1 cellular context compared by ENCODE assay signal in the genomic region with DNA sequence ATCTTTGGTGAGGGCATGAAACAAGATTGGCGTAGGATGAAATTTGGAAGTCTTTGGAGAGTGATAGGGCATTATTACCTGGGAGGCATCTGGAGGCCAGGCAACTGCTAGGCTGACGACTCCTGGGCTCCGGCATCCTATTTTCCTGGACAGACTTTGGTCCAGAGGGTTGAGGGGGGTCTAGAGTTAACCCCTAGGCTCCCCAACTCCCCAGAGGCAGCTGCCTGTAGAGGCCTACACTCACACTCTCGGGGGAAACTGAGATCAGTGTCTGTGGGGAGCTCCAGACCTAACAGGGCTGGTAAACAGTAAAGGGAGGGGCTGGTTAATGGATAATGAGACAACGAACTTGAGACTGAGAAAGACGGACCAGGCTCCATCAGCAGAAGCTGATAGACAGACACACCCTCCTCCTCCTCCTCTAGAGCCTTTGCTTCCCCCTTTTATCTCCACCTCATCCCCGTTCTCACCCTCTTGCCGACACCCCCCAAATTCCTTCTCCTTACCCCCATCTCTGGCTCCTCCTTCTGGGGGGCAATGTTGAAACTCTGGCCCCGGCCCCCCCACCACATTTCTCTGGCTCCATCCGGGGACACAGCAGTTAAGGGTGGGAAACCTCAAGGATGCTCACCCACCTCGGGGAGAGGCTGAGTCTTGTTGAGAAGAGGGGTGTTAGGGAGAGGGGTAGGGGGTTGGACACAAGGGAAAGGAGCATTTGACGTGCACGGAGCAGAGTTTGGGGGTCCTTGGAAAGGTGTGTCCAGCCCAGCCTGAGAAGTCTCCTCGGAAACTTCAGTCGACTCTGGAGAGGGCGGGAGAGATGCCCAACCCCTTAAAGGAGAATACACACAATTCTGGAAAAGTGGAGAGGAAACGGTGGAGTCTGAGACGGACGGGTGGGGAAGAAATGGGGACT.
TF ChIP-seq lines count a peak whose summit lies in the region.

A gene with protein sequence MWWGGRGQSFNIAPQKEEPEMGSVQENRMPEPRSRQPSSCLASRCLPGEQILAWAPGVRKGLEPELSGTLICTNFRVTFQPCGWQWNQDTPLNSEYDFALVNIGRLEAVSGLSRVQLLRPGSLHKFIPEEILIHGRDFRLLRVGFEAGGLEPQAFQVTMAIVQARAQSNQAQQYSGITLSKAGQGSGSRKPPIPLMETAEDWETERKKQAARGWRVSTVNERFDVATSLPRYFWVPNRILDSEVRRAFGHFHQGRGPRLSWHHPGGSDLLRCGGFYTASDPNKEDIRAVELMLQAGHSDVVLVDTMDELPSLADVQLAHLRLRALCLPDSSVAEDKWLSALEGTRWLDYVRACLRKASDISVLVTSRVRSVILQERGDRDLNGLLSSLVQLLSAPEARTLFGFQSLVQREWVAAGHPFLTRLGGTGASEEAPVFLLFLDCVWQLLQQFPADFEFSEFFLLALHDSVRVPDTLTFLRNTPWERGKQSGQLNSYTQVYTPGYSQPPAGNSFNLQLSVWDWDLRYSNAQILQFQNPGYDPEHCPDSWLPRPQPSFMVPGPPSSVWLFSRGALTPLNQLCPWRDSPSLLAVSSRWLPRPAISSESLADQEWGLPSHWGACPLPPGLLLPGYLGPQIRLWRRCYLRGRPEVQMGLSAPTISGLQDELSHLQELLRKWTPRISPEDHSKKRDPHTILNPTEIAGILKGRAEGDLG (minus strand): TSS at position 804 of the 916 bp plus-strand sequence. CDS start 232 bp downstream, at position 572.

TF ChIP-seq in HepG2, 621 proteins besides CTCF, POLR2A, EP300 and RAD21 (continues in another document):
- peak; percentile 55; the same call in 1 of the 2 replicates for TF ChIP-seq ZNF652 (CRISPR knock-in tag; IDR thresholded peaks at IDR 0.05; ENCODE audit: borderline replicate concordance, low read depth)
- no peak for TF ChIP-seq ZNF207 (IDR thresholded peaks at IDR 0.05; ENCODE audit: borderline replicate concordance)
- no peak for TF ChIP-seq ZKSCAN1 (IDR thresholded peaks at IDR 0.05; ENCODE audit: low read length)
- no peak for TF ChIP-seq ZSCAN25 (CRISPR knock-in tag; IDR thresholded peaks at IDR 0.05)
- peak; percentile 24; the same call in 1 of the 2 replicates for TF ChIP-seq MED1 (CRISPR knock-in tag; IDR thresholded peaks at IDR 0.05)
- TF ChIP-seq FOXA1 (IDR thresholded peaks at IDR 0.05), result no peak
- TF ChIP-seq FOXA1 (CRISPR knock-in tag; IDR thresholded peaks at IDR 0.05), result no peak
- TF ChIP-seq SRSF9 (IDR thresholded peaks at IDR 0.05; ENCODE audit: borderline replicate concordance, insufficient read depth, low read depth, low read length, poor library complexity, severe bottlenecking), result no peak
- TF ChIP-seq ZNF460 (CRISPR knock-in tag; IDR thresholded peaks at IDR 0.05; ENCODE audit: borderline replicate concordance), result no peak
- TF ChIP-seq, protein P1, sequence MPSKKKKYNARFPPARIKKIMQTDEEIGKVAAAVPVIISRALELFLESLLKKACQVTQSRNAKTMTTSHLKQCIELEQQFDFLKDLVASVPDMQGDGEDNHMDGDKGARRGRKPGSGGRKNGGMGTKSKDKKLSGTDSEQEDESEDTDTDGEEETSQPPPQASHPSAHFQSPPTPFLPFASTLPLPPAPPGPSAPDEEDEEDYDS (CRISPR knock-in tag; IDR thresholded peaks at IDR 0.05), result no peak
- no peak for TF ChIP-seq ZNF768 (CRISPR knock-in tag; IDR thresholded peaks at IDR 0.05)
- no peak for TF ChIP-seq U2AF1 (optimal IDR thresholded peaks at IDR 0.05; ENCODE audit: low read depth, low read length)
- no peak for TF ChIP-seq HOXA5 (CRISPR knock-in tag; IDR thresholded peaks at IDR 0.05)
- peak; percentile 21; the same call in 1 of the 2 replicates for TF ChIP-seq POLR2AphosphoS5 (IDR thresholded peaks at IDR 0.05; ENCODE audit: low read depth, low read length)
- TF ChIP-seq, protein P2, sequence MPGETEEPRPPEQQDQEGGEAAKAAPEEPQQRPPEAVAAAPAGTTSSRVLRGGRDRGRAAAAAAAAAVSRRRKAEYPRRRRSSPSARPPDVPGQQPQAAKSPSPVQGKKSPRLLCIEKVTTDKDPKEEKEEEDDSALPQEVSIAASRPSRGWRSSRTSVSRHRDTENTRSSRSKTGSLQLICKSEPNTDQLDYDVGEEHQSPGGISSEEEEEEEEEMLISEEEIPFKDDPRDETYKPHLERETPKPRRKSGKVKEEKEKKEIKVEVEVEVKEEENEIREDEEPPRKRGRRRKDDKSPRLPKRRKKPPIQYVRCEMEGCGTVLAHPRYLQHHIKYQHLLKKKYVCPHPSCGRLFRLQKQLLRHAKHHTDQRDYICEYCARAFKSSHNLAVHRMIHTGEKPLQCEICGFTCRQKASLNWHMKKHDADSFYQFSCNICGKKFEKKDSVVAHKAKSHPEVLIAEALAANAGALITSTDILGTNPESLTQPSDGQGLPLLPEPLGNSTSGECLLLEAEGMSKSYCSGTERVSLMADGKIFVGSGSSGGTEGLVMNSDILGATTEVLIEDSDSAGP (CRISPR knock-in tag; IDR thresholded peaks at IDR 0.05; ENCODE audit: borderline replicate concordance), result peak; percentile 74; the same call in 1 of the 2 replicates
- TF ChIP-seq ARID2 (CRISPR knock-in tag; IDR thresholded peaks at IDR 0.05; ENCODE audit: borderline replicate concordance), result no peak
- TF ChIP-seq RELA (CRISPR knock-in tag; IDR thresholded peaks at IDR 0.05), result no peak
- TF ChIP-seq, protein P3, sequence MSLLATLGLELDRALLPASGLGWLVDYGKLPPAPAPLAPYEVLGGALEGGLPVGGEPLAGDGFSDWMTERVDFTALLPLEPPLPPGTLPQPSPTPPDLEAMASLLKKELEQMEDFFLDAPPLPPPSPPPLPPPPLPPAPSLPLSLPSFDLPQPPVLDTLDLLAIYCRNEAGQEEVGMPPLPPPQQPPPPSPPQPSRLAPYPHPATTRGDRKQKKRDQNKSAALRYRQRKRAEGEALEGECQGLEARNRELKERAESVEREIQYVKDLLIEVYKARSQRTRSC (CRISPR knock-in tag; IDR thresholded peaks at IDR 0.05; ENCODE audit: low read depth), result no peak
- peak; percentile 34; the same call in 1 of the 2 replicates for TF ChIP-seq FOXA3 (CRISPR knock-in tag; IDR thresholded peaks at IDR 0.05)
- peak; percentile 12 for TF ChIP-seq PCBP2 (optimal IDR thresholded peaks at IDR 0.05; ENCODE audit: low read depth, low read length, poor library complexity, severe bottlenecking)
- TF ChIP-seq ZNF577 (CRISPR knock-in tag; IDR thresholded peaks at IDR 0.05; ENCODE audit: borderline replicate concordance, low read depth), result no peak
- TF ChIP-seq FOXP1 (IDR thresholded peaks at IDR 0.05), result no peak
- peak; percentile 41; the same call in 1 of the 2 replicates for TF ChIP-seq FOXP1 (CRISPR knock-in tag; IDR thresholded peaks at IDR 0.05)
- 0 out of 2 replicates have a peak, but pooled peaks have one; percentile 28 for TF ChIP-seq ZNF501 (CRISPR knock-in tag; IDR thresholded peaks at IDR 0.05)
- no peak for TF ChIP-seq TARDBP (CRISPR knock-in tag; IDR thresholded peaks at IDR 0.05)
- TF ChIP-seq ZNF572 (CRISPR knock-in tag; IDR thresholded peaks at IDR 0.05), result no peak
- no peak for TF ChIP-seq CBX5 (CRISPR knock-in tag; IDR thresholded peaks at IDR 0.05; ENCODE audit: borderline replicate concordance)
- no peak for TF ChIP-seq ZNF563 (CRISPR knock-in tag; IDR thresholded peaks at IDR 0.05)
- TF ChIP-seq, protein P4, sequence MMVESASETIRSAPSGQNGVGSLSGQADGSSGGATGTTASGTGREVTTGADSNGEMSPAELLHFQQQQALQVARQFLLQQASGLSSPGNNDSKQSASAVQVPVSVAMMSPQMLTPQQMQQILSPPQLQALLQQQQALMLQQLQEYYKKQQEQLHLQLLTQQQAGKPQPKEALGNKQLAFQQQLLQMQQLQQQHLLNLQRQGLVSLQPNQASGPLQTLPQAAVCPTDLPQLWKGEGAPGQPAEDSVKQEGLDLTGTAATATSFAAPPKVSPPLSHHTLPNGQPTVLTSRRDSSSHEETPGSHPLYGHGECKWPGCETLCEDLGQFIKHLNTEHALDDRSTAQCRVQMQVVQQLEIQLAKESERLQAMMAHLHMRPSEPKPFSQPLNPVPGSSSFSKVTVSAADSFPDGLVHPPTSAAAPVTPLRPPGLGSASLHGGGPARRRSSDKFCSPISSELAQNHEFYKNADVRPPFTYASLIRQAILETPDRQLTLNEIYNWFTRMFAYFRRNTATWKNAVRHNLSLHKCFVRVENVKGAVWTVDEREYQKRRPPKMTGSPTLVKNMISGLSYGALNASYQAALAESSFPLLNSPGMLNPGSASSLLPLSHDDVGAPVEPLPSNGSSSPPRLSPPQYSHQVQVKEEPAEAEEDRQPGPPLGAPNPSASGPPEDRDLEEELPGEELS (CRISPR knock-in tag; IDR thresholded peaks at IDR 0.05), result peak; percentile 40
- TF ChIP-seq, protein P5, sequence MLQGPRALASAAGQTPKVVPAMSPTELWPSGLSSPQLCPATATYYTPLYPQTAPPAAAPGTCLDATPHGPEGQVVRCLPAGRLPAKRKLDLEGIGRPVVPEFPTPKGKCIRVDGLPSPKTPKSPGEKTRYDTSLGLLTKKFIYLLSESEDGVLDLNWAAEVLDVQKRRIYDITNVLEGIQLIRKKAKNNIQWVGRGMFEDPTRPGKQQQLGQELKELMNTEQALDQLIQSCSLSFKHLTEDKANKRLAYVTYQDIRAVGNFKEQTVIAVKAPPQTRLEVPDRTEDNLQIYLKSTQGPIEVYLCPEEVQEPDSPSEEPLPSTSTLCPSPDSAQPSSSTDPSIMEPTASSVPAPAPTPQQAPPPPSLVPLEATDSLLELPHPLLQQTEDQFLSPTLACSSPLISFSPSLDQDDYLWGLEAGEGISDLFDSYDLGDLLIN (CRISPR knock-in tag; IDR thresholded peaks at IDR 0.05; ENCODE audit: borderline replicate concordance), result no peak
- TF ChIP-seq, protein P6, sequence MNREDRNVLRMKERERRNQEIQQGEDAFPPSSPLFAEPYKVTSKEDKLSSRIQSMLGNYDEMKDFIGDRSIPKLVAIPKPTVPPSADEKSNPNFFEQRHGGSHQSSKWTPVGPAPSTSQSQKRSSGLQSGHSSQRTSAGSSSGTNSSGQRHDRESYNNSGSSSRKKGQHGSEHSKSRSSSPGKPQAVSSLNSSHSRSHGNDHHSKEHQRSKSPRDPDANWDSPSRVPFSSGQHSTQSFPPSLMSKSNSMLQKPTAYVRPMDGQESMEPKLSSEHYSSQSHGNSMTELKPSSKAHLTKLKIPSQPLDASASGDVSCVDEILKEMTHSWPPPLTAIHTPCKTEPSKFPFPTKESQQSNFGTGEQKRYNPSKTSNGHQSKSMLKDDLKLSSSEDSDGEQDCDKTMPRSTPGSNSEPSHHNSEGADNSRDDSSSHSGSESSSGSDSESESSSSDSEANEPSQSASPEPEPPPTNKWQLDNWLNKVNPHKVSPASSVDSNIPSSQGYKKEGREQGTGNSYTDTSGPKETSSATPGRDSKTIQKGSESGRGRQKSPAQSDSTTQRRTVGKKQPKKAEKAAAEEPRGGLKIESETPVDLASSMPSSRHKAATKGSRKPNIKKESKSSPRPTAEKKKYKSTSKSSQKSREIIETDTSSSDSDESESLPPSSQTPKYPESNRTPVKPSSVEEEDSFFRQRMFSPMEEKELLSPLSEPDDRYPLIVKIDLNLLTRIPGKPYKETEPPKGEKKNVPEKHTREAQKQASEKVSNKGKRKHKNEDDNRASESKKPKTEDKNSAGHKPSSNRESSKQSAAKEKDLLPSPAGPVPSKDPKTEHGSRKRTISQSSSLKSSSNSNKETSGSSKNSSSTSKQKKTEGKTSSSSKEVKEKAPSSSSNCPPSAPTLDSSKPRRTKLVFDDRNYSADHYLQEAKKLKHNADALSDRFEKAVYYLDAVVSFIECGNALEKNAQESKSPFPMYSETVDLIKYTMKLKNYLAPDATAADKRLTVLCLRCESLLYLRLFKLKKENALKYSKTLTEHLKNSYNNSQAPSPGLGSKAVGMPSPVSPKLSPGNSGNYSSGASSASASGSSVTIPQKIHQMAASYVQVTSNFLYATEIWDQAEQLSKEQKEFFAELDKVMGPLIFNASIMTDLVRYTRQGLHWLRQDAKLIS (CRISPR knock-in tag; IDR thresholded peaks at IDR 0.05), result no peak
- no peak for TF ChIP-seq ZNF343 (CRISPR knock-in tag; IDR thresholded peaks at IDR 0.05)
- TF ChIP-seq HNRNPLL (IDR thresholded peaks at IDR 0.05; ENCODE audit: low read depth, low read length, poor library complexity, severe bottlenecking), result no peak
- 0 out of 2 replicates have a peak, but pooled peaks have one; percentile 2 for TF ChIP-seq ZFX (CRISPR knock-in tag; IDR thresholded peaks at IDR 0.05; ENCODE audit: low read depth)
- TF ChIP-seq MTA3 (CRISPR knock-in tag; IDR thresholded peaks at IDR 0.05), result no peak
- TF ChIP-seq SAP130 (CRISPR knock-in tag; IDR thresholded peaks at IDR 0.05; ENCODE audit: low read depth), result peak; percentile 67; the same call in 1 of the 2 replicates
- no peak for TF ChIP-seq KLF16 (CRISPR knock-in tag; IDR thresholded peaks at IDR 0.05)
- TF ChIP-seq, protein P7, sequence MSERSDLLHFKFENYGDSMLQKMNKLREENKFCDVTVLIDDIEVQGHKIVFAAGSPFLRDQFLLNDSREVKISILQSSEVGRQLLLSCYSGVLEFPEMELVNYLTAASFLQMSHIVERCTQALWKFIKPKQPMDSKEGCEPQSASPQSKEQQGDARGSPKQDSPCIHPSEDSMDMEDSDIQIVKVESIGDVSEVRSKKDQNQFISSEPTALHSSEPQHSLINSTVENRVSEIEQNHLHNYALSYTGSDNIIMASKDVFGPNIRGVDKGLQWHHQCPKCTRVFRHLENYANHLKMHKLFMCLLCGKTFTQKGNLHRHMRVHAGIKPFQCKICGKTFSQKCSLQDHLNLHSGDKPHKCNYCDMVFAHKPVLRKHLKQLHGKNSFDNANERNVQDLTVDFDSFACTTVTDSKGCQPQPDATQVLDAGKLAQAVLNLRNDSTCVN (CRISPR knock-in tag; IDR thresholded peaks at IDR 0.05; ENCODE audit: borderline replicate concordance), result no peak
- 0 out of 2 replicates have a peak, but pooled peaks have one; percentile 39 for TF ChIP-seq KLF12 (CRISPR knock-in tag; IDR thresholded peaks at IDR 0.05; ENCODE audit: borderline replicate concordance)
- no peak for TF ChIP-seq ZBTB7A (CRISPR knock-in tag; IDR thresholded peaks at IDR 0.05)
- no peak for TF ChIP-seq ZNF33A (CRISPR knock-in tag; IDR thresholded peaks at IDR 0.05; ENCODE audit: borderline replicate concordance)
